In genomic region chr7:39406464-39406863, GRCh38 we compare ENCODE assay signal across 2 cellular contexts.
A peak's percentile ranks its signal among the peaks of the same experiment; 100 is the strongest.
TF ChIP-seq lines count a peak whose summit lies in the region.

No MANE protein-coding gene starts in this region.

TF ChIP-seq in WTC11, 78 proteins besides CTCF, POLR2A, EP300 and RAD21 (continued from another document):
- TF ChIP-seq ATF6 (CRISPR knock-in tag; IDR thresholded peaks at IDR 0.05) = no peak
- no peak for TF ChIP-seq USF1 (CRISPR knock-in tag; IDR thresholded peaks at IDR 0.05)
- no peak for TF ChIP-seq NFE2L1 (CRISPR knock-in tag; IDR thresholded peaks at IDR 0.05)
- no peak for TF ChIP-seq SMAD4 (CRISPR knock-in tag; IDR thresholded peaks at IDR 0.05)
- TF ChIP-seq NR3C1 (CRISPR knock-in tag; conservative IDR thresholded peaks at IDR 0.05; ENCODE audit: low read depth) = no peak
- no peak for TF ChIP-seq MAX (CRISPR knock-in tag; IDR thresholded peaks at IDR 0.05)

TF ChIP-seq in HepG2, 621 proteins besides CTCF, POLR2A, EP300 and RAD21 (continued from another document and continues in another):
- 0 out of 2 replicates have a peak, but pooled peaks have one; percentile 8 for TF ChIP-seq TFAP4 (IDR thresholded peaks at IDR 0.05; ENCODE audit: borderline replicate concordance, low read depth)
- no peak for TF ChIP-seq NBN (conservative IDR thresholded peaks at IDR 0.05)
- TF ChIP-seq HOXA5 (CRISPR knock-in tag; IDR thresholded peaks at IDR 0.05) = 0 out of 2 replicates have a peak, but pooled peaks have one; percentile 38
- peak; percentile 35; the same call in 1 of the 2 replicates for TF ChIP-seq ZFX (CRISPR knock-in tag; IDR thresholded peaks at IDR 0.05; ENCODE audit: low read depth)
- TF ChIP-seq ZMYM4 (CRISPR knock-in tag; IDR thresholded peaks at IDR 0.05) = peak; percentile 56; the same call in 1 of the 2 replicates
- no peak for TF ChIP-seq FOXK1 (CRISPR knock-in tag; IDR thresholded peaks at IDR 0.05; ENCODE audit: borderline replicate concordance, low read depth)
- TF ChIP-seq ZNF644 (CRISPR knock-in tag; IDR thresholded peaks at IDR 0.05; ENCODE audit: low read depth) = peak; percentile 82
- 0 out of 2 replicates have a peak, but pooled peaks have one; percentile 29 for TF ChIP-seq RXRB (CRISPR knock-in tag; IDR thresholded peaks at IDR 0.05; ENCODE audit: borderline replicate concordance)
- TF ChIP-seq XRCC5 (optimal IDR thresholded peaks at IDR 0.05; ENCODE audit: low read length) = peak; percentile 38
- TF ChIP-seq HDAC2 (CRISPR knock-in tag; IDR thresholded peaks at IDR 0.05) = 0 out of 2 replicates have a peak, but pooled peaks have one; percentile 23
- TF ChIP-seq PHF8 (CRISPR knock-in tag; IDR thresholded peaks at IDR 0.05) = peak; percentile 21; the same call in 1 of the 2 replicates
- no peak for TF ChIP-seq ZNF280B (CRISPR knock-in tag; IDR thresholded peaks at IDR 0.05; ENCODE audit: borderline replicate concordance)
- peak; percentile 35 for TF ChIP-seq ZNF687 (CRISPR knock-in tag; IDR thresholded peaks at IDR 0.05)
- TF ChIP-seq HOMEZ (CRISPR knock-in tag; IDR thresholded peaks at IDR 0.05; ENCODE audit: low read depth) = 0 out of 2 replicates have a peak, but pooled peaks have one; percentile 22
- 0 out of 2 replicates have a peak, but pooled peaks have one; percentile 25 for TF ChIP-seq ZNF574 (CRISPR knock-in tag; IDR thresholded peaks at IDR 0.05)
- peak; percentile 27 for TF ChIP-seq YY1 (IDR thresholded peaks at IDR 0.05; ENCODE audit: insufficient read depth, insufficient replicate concordance, low read depth, low read length)
- peak; percentile 41; the same call in 1 of the 2 replicates for TF ChIP-seq ZNF292 (CRISPR knock-in tag; IDR thresholded peaks at IDR 0.05; ENCODE audit: borderline replicate concordance, low read depth)
- 0 out of 4 replicates have a peak, but pooled peaks of 1 of the 2 experiments have one; percentile 15 for TF ChIP-seq ATF4 (CRISPR knock-in tag; IDR thresholded peaks at IDR 0.05)
- TF ChIP-seq SALL1 (CRISPR knock-in tag; IDR thresholded peaks at IDR 0.05) = peak; percentile 52; the same call in 1 of the 2 replicates
- TF ChIP-seq ZNF383 (CRISPR knock-in tag; IDR thresholded peaks at IDR 0.05; ENCODE audit: borderline replicate concordance) = no peak
- no peak for TF ChIP-seq SOX6 (IDR thresholded peaks at IDR 0.05)
- TF ChIP-seq SOX6 (CRISPR knock-in tag; IDR thresholded peaks at IDR 0.05) = peak; percentile 33; the same call in 1 of the 2 replicates
- TF ChIP-seq HNRNPUL1 (IDR thresholded peaks at IDR 0.05; ENCODE audit: low read depth, low read length) = no peak
- no peak for TF ChIP-seq PRPF4 (IDR thresholded peaks at IDR 0.05; ENCODE audit: low read depth, low read length, poor library complexity, severe bottlenecking)
- peak; percentile 88 to 92 for TF ChIP-seq NR2F1 (CRISPR knock-in tag; IDR thresholded peaks at IDR 0.05)
- no peak for TF ChIP-seq PLRG1 (conservative IDR thresholded peaks at IDR 0.05)
- TF ChIP-seq ELF1 (CRISPR knock-in tag; IDR thresholded peaks at IDR 0.05) = no peak
- TF ChIP-seq ZNF12 (CRISPR knock-in tag; IDR thresholded peaks at IDR 0.05) = no peak
- no peak for TF ChIP-seq SIN3B (IDR thresholded peaks at IDR 0.05; ENCODE audit: low read length)
- TF ChIP-seq POGZ (CRISPR knock-in tag; IDR thresholded peaks at IDR 0.05) = peak; percentile 34; the same call in 1 of the 2 replicates
- peak; percentile 14; the same call in 1 of the 2 replicates for TF ChIP-seq RARA (CRISPR knock-in tag; IDR thresholded peaks at IDR 0.05)
- TF ChIP-seq NR2F6 (IDR thresholded peaks at IDR 0.05) = peak; percentile 88
- peak; percentile 90 for TF ChIP-seq NR2F6 (CRISPR knock-in tag; IDR thresholded peaks at IDR 0.05)
- TF ChIP-seq NFKB2 (CRISPR knock-in tag; IDR thresholded peaks at IDR 0.05; ENCODE audit: borderline replicate concordance) = peak; percentile 32; the same call in 1 of the 2 replicates
- peak; percentile 36; the same call in 1 of the 2 replicates for TF ChIP-seq YEATS4 (CRISPR knock-in tag; IDR thresholded peaks at IDR 0.05; ENCODE audit: borderline replicate concordance)
- no peak for TF ChIP-seq MTA3 (CRISPR knock-in tag; IDR thresholded peaks at IDR 0.05)
- TF ChIP-seq HNF1B (CRISPR knock-in tag; IDR thresholded peaks at IDR 0.05) = peak; percentile 96
- peak; percentile 78 for TF ChIP-seq NR2C2 (CRISPR knock-in tag; IDR thresholded peaks at IDR 0.05; ENCODE audit: borderline replicate concordance)
- TF ChIP-seq ZNF614 (CRISPR knock-in tag; IDR thresholded peaks at IDR 0.05; ENCODE audit: borderline replicate concordance) = 0 out of 2 replicates have a peak, but pooled peaks have one; percentile 51
- TF ChIP-seq MLLT10 (CRISPR knock-in tag; IDR thresholded peaks at IDR 0.05) = no peak
- TF ChIP-seq HMG20A (CRISPR knock-in tag; IDR thresholded peaks at IDR 0.05; ENCODE audit: borderline replicate concordance) = peak; percentile 26; the same call in 1 of the 2 replicates
- 0 out of 2 replicates have a peak, but pooled peaks have one; percentile 21 for TF ChIP-seq ELF3 (CRISPR knock-in tag; IDR thresholded peaks at IDR 0.05)
- no peak for TF ChIP-seq PHB2 (IDR thresholded peaks at IDR 0.05; ENCODE audit: partially characterized antibody)
- TF ChIP-seq E2F1 (CRISPR knock-in tag; IDR thresholded peaks at IDR 0.05) = no peak
- TF ChIP-seq ZBTB1 (CRISPR knock-in tag; IDR thresholded peaks at IDR 0.05; ENCODE audit: borderline replicate concordance) = no peak
